ENCODE assay signal across 20 cellular contexts in genomic region chr10:11218395-11218794, GRCh38.
DNase-seq lines count a peak whose midpoint lies in the region; ATAC-seq and TF ChIP-seq lines count a peak whose summit lies in the region.
"Had no signal": no experiment of that assay in that cellular context is flagged by ENCODE, and none has a peak within 500 bp of the region (broad histone marks: within the 10 kb centered on the region; RNA-seq: fewer than 3 reads in every experiment).

No MANE protein-coding gene starts in this region.

- H3K79me2 ChIP-seq in MM.1S (ENCODE audit: low read length) (peaks cover 100% of the 10 kb centered on the region), OCI-LY7 (ENCODE audit: insufficient read depth, low read depth, low read length) (no peaks in the 10 kb centered on the region)

- no peaks in the 10 kb centered on the region for H3K9me2 ChIP-seq in MM.1S (replicated peaks; ENCODE audit: insufficient read depth, low read length)
- H3K9me2 ChIP-seq in OCI-LY7 (ENCODE audit: insufficient read depth, low read length): no peaks in the 10 kb centered on the region
- H3K9me2 ChIP-seq: SK-N-SH had no signal

- DNase-seq in activated effector memory CD4-positive, alpha-beta T cell treated with anti-CD3 and anti-CD28 coated beads, Interleukin-2, amount 50 U/mL, for 16 hours: peak; percentile 75
- no peak for DNase-seq in activated effector memory CD4-positive, alpha-beta T cell treated with Interleukin-2 at 50 U/mL for 16 hours
- DNase-seq in MM.1S (peak; percentile 33), OCI-LY7 (ENCODE audit: low spot score) (no peak), NCI-H510A treated with DMSO at 0.1 percent for 48 hours (lab: John Stamatoyannopoulos, UW) (no peak)
- no peak for DNase-seq in activated naive CD8-positive, alpha-beta T cell treated with anti-CD3 and anti-CD28 coated beads, Interleukin-2, amount 10 ng/mL, durations not matched to agents 7 days and 5 days
- DNase-seq: amniotic stem cell; caudate nucleus; effector CD4-positive, alpha-beta T cell; heart left ventricle; Karpas-422; lower lobe of right lung; NCI-H1105 treated with DMSO at 0.1 percent for 48 hours; NCI-H774; Peyer's patch; SK-N-SH; uterus had no signal

- BruUV-seq in OCI-LY7 (replicated peaks; lab: Mats Ljungman, UMichigan): no TSS peak

- H4K20me1 ChIP-seq in MM.1S (ENCODE audit: insufficient read depth, low read length) (peaks cover 63% of the 10 kb centered on the region), OCI-LY7 (ENCODE audit: insufficient read depth, low read length) (no peaks in the 10 kb centered on the region)

- H3F3A ChIP-seq in MM.1S (ENCODE audit: insufficient read depth, low read length): peaks cover 62% of the 10 kb centered on the region

- no peak overlapping the region for H3K4me3 Mint-ChIP-seq in activated naive CD8-positive, alpha-beta T cell treated with anti-CD3 and anti-CD28 coated beads, Interleukin-2, amount 10 ng/mL, durations not matched to agents 7 days and 5 days
- H3K4me3 Mint-ChIP-seq in stimulated activated memory B cell treated with anti-CD40 and anti-IgM and Interleukin-4, amounts not matched to agents 10 μg/mL and 1 μg/mL and 100 μg/mL, for 72 hours: no peak overlapping the region

- peaks cover 62% of the 10 kb centered on the region for H3K36me3 Mint-ChIP-seq in activated naive CD8-positive, alpha-beta T cell treated with anti-CD3 and anti-CD28 coated beads, Interleukin-2, amount 10 ng/mL, durations not matched to agents 7 days and 5 days
- H3K36me3 Mint-ChIP-seq in stimulated activated memory B cell treated with anti-CD40 and anti-IgM and Interleukin-4, amounts not matched to agents 10 μg/mL and 1 μg/mL and 100 μg/mL, for 72 hours: peaks cover 72% of the 10 kb centered on the region

- H3K27ac Mint-ChIP-seq in activated naive CD8-positive, alpha-beta T cell treated with anti-CD3 and anti-CD28 coated beads, Interleukin-2, amount 10 ng/mL, durations not matched to agents 7 days and 5 days: peak overlapping the region; percentile 6
- peak overlapping the region; percentile 18 for H3K27ac Mint-ChIP-seq in stimulated activated memory B cell treated with anti-CD40 and anti-IgM and Interleukin-4, amounts not matched to agents 10 μg/mL and 1 μg/mL and 100 μg/mL, for 72 hours

- CTCF ChIA-PET in OCI-LY7 (lab: Charles Lee; ENCODE audit: unreplicated experiment): no interaction called here

- H3K9me3 ChIP-seq in MM.1S (replicated peaks; ENCODE audit: insufficient read depth, low read length) (no peaks in the 10 kb centered on the region), OCI-LY7 (ENCODE audit: low read length) (no peaks in the 10 kb centered on the region)
- H3K9me3 ChIP-seq: heart left ventricle, lower lobe of right lung, Peyer's patch, SK-N-SH, uterus had no signal

- POLR2A ChIA-PET in activated naive CD8-positive, alpha-beta T cell treated with anti-CD3 and anti-CD28 coated beads, Interleukin-2, amount 10 ng/mL, durations not matched to agents 7 days and 5 days (lab: Charles Lee): interaction anchor here (1.7 kb wide), 2 partner anchors 40 to 55 kb away, joined by 4 to 6 read pairs; no protein-coding TSS in a partner anchor
- POLR2A ChIA-PET in OCI-LY7 (lab: Charles Lee): interaction anchor here (0.6 to 1.4 kb wide), 3 partner anchors 20 to 28 kb away, joined by 3 read pairs; no protein-coding TSS in a partner anchor

- peaks cover 61% of the 10 kb centered on the region for H3K4me1 ChIP-seq in MM.1S (ENCODE audit: low read length)
- no peaks in the 10 kb centered on the region for H3K4me1 ChIP-seq in OCI-LY7 (ENCODE audit: insufficient read depth, low read length, poor library complexity, severe bottlenecking)
- H3K4me1 ChIP-seq: Peyer's patch, uterus had no signal

- TF ChIP-seq CTCF in MM.1S (IDR thresholded peaks at IDR 0.05; ENCODE audit: low read length) (no peak), OCI-LY7 (conservative IDR thresholded peaks at IDR 0.05; ENCODE audit: low read length) (no peak)

- no peaks in the 10 kb centered on the region for H3K27me3 ChIP-seq in MM.1S (replicated peaks; ENCODE audit: insufficient read depth, low read length)
- H3K27me3 ChIP-seq: heart left ventricle, Peyer's patch, uterus had no signal

- H3K9ac ChIP-seq in MM.1S (ENCODE audit: low read length): no peak overlapping the region
- H3K9ac ChIP-seq: SK-N-SH had no signal

- ATAC-seq in activated naive CD8-positive, alpha-beta T cell treated with anti-CD3 and anti-CD28 coated beads, Interleukin-2, amount 10 ng/mL, durations not matched to agents 7 days and 5 days (ENCODE audit: low read depth): peak; percentile 37
- no peak for ATAC-seq in stimulated activated memory B cell treated with anti-CD40 and anti-IgM and Interleukin-4, amounts not matched to agents 10 μg/mL and 1 μg/mL and 100 μg/mL, for 72 hours
- ATAC-seq in HG03354 (IDR thresholded peaks at IDR 0.05; ENCODE audit: poor library complexity, severe bottlenecking, unreplicated experiment): no peak
- ATAC-seq: HCT116, heart left ventricle, lower lobe of right lung had no signal

- peak overlapping the region; percentile 16; the same call in 1 of the 2 replicates for H3K27ac ChIP-seq in MM.1S (ENCODE audit: low read length)
- H3K27ac ChIP-seq in OCI-LY7 (ENCODE audit: low read depth, low read length, poor library complexity, severe bottlenecking): no peak overlapping the region
- H3K27ac ChIP-seq: lower lobe of right lung, Peyer's patch, uterus had no signal

- intact Hi-C loops in OCI-LY7 (cut with micrococcal nuclease; ENCODE audit: unreplicated experiment): no loop called here

- H3K27me3 Mint-ChIP-seq in activated naive CD8-positive, alpha-beta T cell treated with anti-CD3 and anti-CD28 coated beads, Interleukin-2, amount 10 ng/mL, durations not matched to agents 7 days and 5 days: no peaks in the 10 kb centered on the region
- H3K27me3 Mint-ChIP-seq in stimulated activated memory B cell treated with anti-CD40 and anti-IgM and Interleukin-4, amounts not matched to agents 10 μg/mL and 1 μg/mL and 100 μg/mL, for 72 hours: no peaks in the 10 kb centered on the region

- no peaks in the 10 kb centered on the region for H3K9me3 Mint-ChIP-seq in activated naive CD8-positive, alpha-beta T cell treated with anti-CD3 and anti-CD28 coated beads, Interleukin-2, amount 10 ng/mL, durations not matched to agents 7 days and 5 days
- no peaks in the 10 kb centered on the region for H3K9me3 Mint-ChIP-seq in stimulated activated memory B cell treated with anti-CD40 and anti-IgM and Interleukin-4, amounts not matched to agents 10 μg/mL and 1 μg/mL and 100 μg/mL, for 72 hours

- H3K4me3 ChIP-seq in MM.1S (ENCODE audit: low read length) (no peak overlapping the region), OCI-LY7 (ENCODE audit: low read depth, low read length, poor library complexity, severe bottlenecking) (no peak overlapping the region)
- H3K4me3 ChIP-seq: heart left ventricle, lower lobe of right lung, Peyer's patch, uterus had no signal

- H3K36me3 ChIP-seq in MM.1S (replicated peaks; ENCODE audit: insufficient read depth, low read length): peaks cover 87% of the 10 kb centered on the region
- no peaks in the 10 kb centered on the region for H3K36me3 ChIP-seq in OCI-LY7 (ENCODE audit: insufficient read depth, low read length)
- H3K36me3 ChIP-seq: Peyer's patch, uterus had no signal

- H3K4me2 ChIP-seq in MM.1S (ENCODE audit: low read depth, low read length) (no peak overlapping the region), OCI-LY7 (ENCODE audit: low read length) (no peak overlapping the region)
- H3K4me2 ChIP-seq: SK-N-SH had no signal

- peaks cover 54% of the 10 kb centered on the region for H3K4me1 Mint-ChIP-seq in activated naive CD8-positive, alpha-beta T cell treated with anti-CD3 and anti-CD28 coated beads, Interleukin-2, amount 10 ng/mL, durations not matched to agents 7 days and 5 days
- H3K4me1 Mint-ChIP-seq in stimulated activated memory B cell treated with anti-CD40 and anti-IgM and Interleukin-4, amounts not matched to agents 10 μg/mL and 1 μg/mL and 100 μg/mL, for 72 hours: peaks cover 59% of the 10 kb centered on the region

- H2AFZ ChIP-seq in MM.1S (ENCODE audit: low read length): no peak overlapping the region
- no peak overlapping the region for H2AFZ ChIP-seq in OCI-LY7 (ENCODE audit: low read length)

Comparison
In these comparisons a context has a peak if more than half of its experiments do, and no peak if none do; other contexts are left out.
1. DNase-seq: peak in activated effector memory CD4-positive, alpha-beta T cell treated with anti-CD3 and anti-CD28 coated beads, Interleukin-2, amount 50 U/mL, for 16 hours (single experiment) and MM.1S (single experiment); none in activated effector memory CD4-positive, alpha-beta T cell treated with Interleukin-2 at 50 U/mL for 16 hours (single experiment), activated naive CD8-positive, alpha-beta T cell treated with anti-CD3 and anti-CD28 coated beads, Interleukin-2, amount 10 ng/mL, durations not matched to agents 7 days and 5 days (single experiment), OCI-LY7 (single experiment) and NCI-H510A treated with DMSO at 0.1 percent for 48 hours (single experiment).